8 cellular contexts compared by ENCODE assay signal in genomic region chr10:27504007-27504890, GRCh38. TPM values are rescaled to one million over a fixed set of nuclear protein-coding genes. Genes with fewer than 3 reads are reported as not detected.
DNase-seq lines count a peak whose midpoint lies in the region; ATAC-seq lines count a peak whose summit lies in the region.

RAB18 (plus strand) TSS chr10:27504304; CDS start chr10:27504370, 66 bp downstream.

- peak within 1 kb of the TSS; percentile 93 to 100 (median 100) for H3K4me3 Mint-ChIP-seq in IgD-negative memory B cell

- peaks cover 27 to 33% (median 30%) of the 10 kb centered on the region in 3 donors for H3K4me1 Mint-ChIP-seq in IgD-negative memory B cell

- H3K27me3 Mint-ChIP-seq in IgD-negative memory B cell, result no peaks in the 10 kb centered on the region

- peaks cover 5% of the 10 kb centered on the region for H3K36me3 Mint-ChIP-seq in IgD-negative memory B cell

- H3K27ac Mint-ChIP-seq in IgD-negative memory B cell, result peak within 1 kb of the TSS; percentile 93 to 100 (median 100)

- DNase-seq in DMS 273 treated with DMSO at 0.1 percent for 48 hours (lab: John Stamatoyannopoulos, UW), result peak; percentile 91
- DNase-seq in OCI-M1 (lab: John Stamatoyannopoulos, UW), result peak; percentile 99
- peak; percentile 98 for DNase-seq in activated T-cell treated with anti-CD3 and anti-CD28 coated beads for 24 hours (ENCODE audit: low read depth)
- DNase-seq in epidermal melanocyte (ENCODE audit: insufficient read length, low spot score), result peak; percentile 76
- peak; percentile 92 for DNase-seq in middle frontal gyrus (ENCODE audit: extremely low spot score, low spot score)
- peak; percentile 92 to 95 for DNase-seq in stimulated activated CD8-positive, alpha-beta memory T cell treated with anti-CD3 and anti-CD28 coated beads, Interleukin-2, amount 100 ng/mL, for 48 hours (ENCODE audit: low read depth in 2 of 2)

- H3K9me3 Mint-ChIP-seq in IgD-negative memory B cell, result no peaks in the 10 kb centered on the region

- peak; percentile 97 for ATAC-seq in GM21529 (IDR thresholded peaks at IDR 0.05; ENCODE audit: unreplicated experiment)

RNA-seq across cellular contexts. Expression of gene RAB18, which starts in this region (rescaled TPM):
- polyA plus RNA-seq in IgD-negative memory B cell, result 49.3 TPM

Comparison
In these comparisons a context has a peak if more than half of its experiments do, and no peak if none do; other contexts are left out.
1. Peak in every context shown above with its lines: DNase-seq and ATAC-seq.